ENCODE assay signal across 22 cellular contexts in genomic region chr19:48821633-48822032, GRCh38. TPM values are rescaled to one million over a fixed set of nuclear protein-coding genes. Genes with fewer than 3 reads are reported as not detected.
DNase-seq lines count a peak whose midpoint lies in the region; ATAC-seq, FAIRE-seq and TF ChIP-seq lines count a peak whose summit lies in the region.
"Had no signal": no experiment of that assay in that cellular context is flagged by ENCODE, and none has a peak within 500 bp of the region (broad histone marks: within the 10 kb centered on the region; RNA-seq: fewer than 3 reads in every experiment).

No MANE protein-coding gene starts in this region.

- TF ChIP-seq RAD21 in IMR-90 (IDR thresholded peaks at IDR 0.05; ENCODE audit: low read length) (no peak), K562 (CRISPR knock-in tag; conservative IDR thresholded peaks at IDR 0.05 in 1 of 2, IDR thresholded peaks at IDR 0.05 in 1 of 2) (no peak)

- H3K4me2 ChIP-seq in IMR-90 (ENCODE audit: low read depth, low read length) (no peak overlapping the region), K562 (ENCODE audit: insufficient read depth, low read length) (no peak overlapping the region), neuronal stem cell (ENCODE audit: insufficient read depth, low read length, poor library complexity, severe bottlenecking) (no peak overlapping the region)
- H3K4me2 ChIP-seq: BLaER1 had no signal

- no peak overlapping the region for H4K5ac ChIP-seq in IMR-90 (ENCODE audit: low read depth, low read length)

- no peak overlapping the region for H2AK5ac ChIP-seq in IMR-90 (ENCODE audit: low read depth, low read length)
- H2AK5ac ChIP-seq in neuronal stem cell (ENCODE audit: low read depth, low read length): no peak overlapping the region

- H3K4me3 ChIP-seq in IMR-90 (ENCODE audit: insufficient read depth, low read depth, low read length) (no peak overlapping the region), K562 (no peak overlapping the region), neuronal stem cell (ENCODE audit: low read length in 2 of 2) (peak overlapping the region in 1 of 2 donors; percentile 50)
- H3K4me3 ChIP-seq: BLaER1, GM23248 had no signal

- H2AFZ ChIP-seq in IMR-90 (replicated peaks; ENCODE audit: low read length, poor library complexity): no peak overlapping the region
- no peak overlapping the region for H2AFZ ChIP-seq in K562 (ENCODE audit: low read depth, low read length)
- H2AFZ ChIP-seq in neuronal stem cell (ENCODE audit: low read length): no peak overlapping the region
- H2AFZ ChIP-seq: GM23248 had no signal

- no peak overlapping the region for H3K9ac ChIP-seq in IMR-90 (ENCODE audit: low read depth, low read length)
- no peak overlapping the region for H3K9ac ChIP-seq in K562 (ENCODE audit: insufficient read depth in 1 of 2, low read depth in 2 of 2, low read length in 2 of 2)
- H3K9ac ChIP-seq in neuronal stem cell (ENCODE audit: low read depth, low read length, poor library complexity): peak overlapping the region; percentile 31
- H3K9ac ChIP-seq: BLaER1, GM23248 had no signal

- POLR2A ChIA-PET in IMR-90 (lab: Charles Lee; ENCODE audit: unreplicated experiment) (no interaction called here), K562 (lab: Yijun Ruan, JAX) (no interaction called here)

- H2BK5ac ChIP-seq in IMR-90 (ENCODE audit: low read depth, low read length, poor library complexity, severe bottlenecking): peak overlapping the region; percentile 54
- no peak overlapping the region for H2BK5ac ChIP-seq in neuronal stem cell (ENCODE audit: low read length)

- H3K14ac ChIP-seq in IMR-90 (replicated peaks; ENCODE audit: low read depth, low read length): no peak overlapping the region
- no peak overlapping the region for H3K14ac ChIP-seq in neuronal stem cell (ENCODE audit: low read length)

- H3K23ac ChIP-seq in IMR-90 (ENCODE audit: low read depth, low read length) (no peak overlapping the region), neuronal stem cell (ENCODE audit: low read depth, low read length, poor library complexity) (no peak overlapping the region)

- H3K4me1 ChIP-seq in IMR-90 (ENCODE audit: control insufficient read depth, insufficient read depth, low read length) (peaks cover 3% of the 10 kb centered on the region; the same call in 1 of the 2 replicates), K562 (replicated peaks in 1 of 2; ENCODE audit: control insufficient read depth in 2 of 2, insufficient read depth in 2 of 2, low read length in 2 of 2) (peaks cover 0 to 5% of the 10 kb centered on the region in 2 experiments; a peak in 3 of 5 replicates), neuronal stem cell (ENCODE audit: control insufficient read depth in 2 of 2, insufficient read depth in 1 of 2, low read depth in 1 of 2, low read length in 2 of 2) (no peaks in the 10 kb centered on the region)
- H3K4me1 ChIP-seq: Caco-2 had no signal

- H3K18ac ChIP-seq in IMR-90 (ENCODE audit: low read depth, low read length) (no peak overlapping the region), neuronal stem cell (ENCODE audit: low read length) (no peak overlapping the region)

- no peaks in the 10 kb centered on the region for H3K79me2 ChIP-seq in K562 (ENCODE audit: control insufficient read depth, insufficient read depth, low read length)

- H2BK15ac ChIP-seq in IMR-90 (ENCODE audit: low read depth, low read length) (no peak overlapping the region), neuronal stem cell (ENCODE audit: low read length) (no peak overlapping the region)

- dilution Hi-C loops in IMR-90 (cut with HindIII; ENCODE audit: low sequenced_read_pairs, unreplicated experiment): no loop called here

- no peaks in the 10 kb centered on the region for H3K79me1 ChIP-seq in IMR-90 (ENCODE audit: low read depth in 1 of 2, low read length in 2 of 2)
- H3K79me1 ChIP-seq in neuronal stem cell (ENCODE audit: low read depth, low read length): peaks cover 2% of the 10 kb centered on the region

- H2BK120ac ChIP-seq in IMR-90 (ENCODE audit: low read depth, low read length): no peak overlapping the region
- H2BK120ac ChIP-seq in neuronal stem cell (ENCODE audit: low read depth, low read length): no peak overlapping the region

- WGBS in IMR-90 (ENCODE audit: extremely low coverage in 2 of 2, insufficient read length in 1 of 2), 2 experiments: 76 to 100% methylated on average over 2 to 5 of the region's 5 CpGs
- WGBS in K562 (ENCODE audit: insufficient coverage, low coverage, missing lambda C conversion rate): 41% methylated on average over 5 of the region's 5 CpGs
- WGBS in neuronal stem cell (ENCODE audit: extremely low coverage in 2 of 2, insufficient read length in 2 of 2, insufficient replicate concordance in 1 of 2), 2 donors: 100% methylated on average over 3 to 5 of the region's 5 CpGs

- H2BK20ac ChIP-seq in IMR-90 (ENCODE audit: low read depth, low read length): no peak overlapping the region

- H3K27ac ChIP-seq in IMR-90 (ENCODE audit: insufficient read depth, low read length) (no peak overlapping the region), K562 (ENCODE audit: extremely low read depth, low read depth, low read length) (no peak overlapping the region), neuronal stem cell (replicated peaks; ENCODE audit: low read length) (no peak overlapping the region)
- H3K27ac ChIP-seq: BLaER1, C4-2B, GM23248 had no signal

- H2BK12ac ChIP-seq in neuronal stem cell (ENCODE audit: low read length): no peak overlapping the region

- no TSS peak for BruUV-seq in IMR-90 (replicated peaks; lab: Mats Ljungman, UMichigan)
- BruUV-seq in K562 (replicated peaks; lab: Mats Ljungman, UMichigan): no TSS peak

- no peak overlapping the region for H3K56ac ChIP-seq in IMR-90 (ENCODE audit: extremely low read depth, insufficient read depth, low read length)

- H3K27me3 ChIP-seq in IMR-90 (ENCODE audit: control insufficient read depth, insufficient read depth, low read length): no peaks in the 10 kb centered on the region
- H3K27me3 ChIP-seq in K562 (ENCODE audit: control insufficient read depth in 2 of 2, insufficient read depth in 2 of 2, low read length in 2 of 2): no peaks in the 10 kb centered on the region
- no peaks in the 10 kb centered on the region for H3K27me3 ChIP-seq in neuronal stem cell (ENCODE audit: control insufficient read depth in 3 of 3, insufficient read depth in 3 of 3, low read depth in 1 of 3, low read length in 3 of 3)
- H3K27me3 ChIP-seq: BLaER1 had no signal

- FAIRE-seq in GM12891 (lab: Jason Lieb, UNC): peak; percentile 85
- FAIRE-seq in K562 (lab: Jason Lieb, UNC): no peak
- FAIRE-seq: GM19239 had no signal

- TF ChIP-seq CTCF in IMR-90 (conservative IDR thresholded peaks at IDR 0.05; ENCODE audit: low read depth, low read length): no peak
- no peak for TF ChIP-seq CTCF in K562 (IDR thresholded peaks at IDR 0.05 in 2 of 3, conservative IDR thresholded peaks at IDR 0.05 in 1 of 3; ENCODE audit: insufficient read depth in 2 of 3, low read depth in 1 of 3, low read length in 3 of 3)

- H3K9me3 ChIP-seq in IMR-90 (ENCODE audit: control insufficient read depth, insufficient read depth, low read length) (no peaks in the 10 kb centered on the region), K562 (replicated peaks; ENCODE audit: control insufficient read depth, insufficient read depth, low read depth, low read length) (peaks cover 3% of the 10 kb centered on the region; the same call in 1 of the 2 replicates), neuronal stem cell (replicated peaks in 1 of 2; ENCODE audit: control insufficient read depth in 2 of 2, insufficient read depth in 1 of 2, low read depth in 1 of 2, low read length in 2 of 2) (peaks cover 0 to 5% of the 10 kb centered on the region in 2 donors)
- H3K9me3 ChIP-seq: Caco-2 had no signal

- no peak overlapping the region for H4K91ac ChIP-seq in IMR-90 (ENCODE audit: insufficient read depth, low read depth, low read length)
- no peak overlapping the region for H4K91ac ChIP-seq in neuronal stem cell (ENCODE audit: low read depth, low read length, poor library complexity)

- CTCF ChIA-PET in IMR-90 (lab: Yijun Ruan, JAX) (no interaction called here), K562 (lab: Yijun Ruan, JAX; ENCODE audit: low intra/inter-chr PET ratio) (no interaction called here)

- no peak overlapping the region for H4K8ac ChIP-seq in IMR-90 (ENCODE audit: low read depth in 2 of 2, low read length in 2 of 2)
- H4K8ac ChIP-seq in neuronal stem cell (ENCODE audit: low read depth, low read length): no peak overlapping the region

- no peak for DNase-seq in GM12891 (ENCODE audit: insufficient read length, low spot score)
- DNase-seq in IMR-90: no peak
- no peak for DNase-seq in K562 (ENCODE audit: extremely low read depth in 1 of 4, low spot score in 3 of 4)
- no peak for DNase-seq in neuronal stem cell (ENCODE audit: low spot score)
- DNase-seq in NCI-H2171 treated with DMSO at 0.1 percent for 48 hours (lab: John Stamatoyannopoulos, UW): no peak
- no peak for DNase-seq in inferior parietal cortex (ENCODE audit: extremely low spot score)
- DNase-seq: Caco-2; CD4-positive, CD25-positive, alpha-beta regulatory T cell; CD8-positive, alpha-beta T cell; DMS 273 treated with DMSO at 0.1 percent for 48 hours; DMS79; EL; GDM1; GM23248; H9; HFFc6 had no signal

- H3K36me3 ChIP-seq in IMR-90 (ENCODE audit: control insufficient read depth, insufficient read depth, low read length) (peaks cover 6% of the 10 kb centered on the region), K562 (ENCODE audit: control insufficient read depth, insufficient read depth, low read length) (no peaks in the 10 kb centered on the region), neuronal stem cell (replicated peaks in 1 of 2; ENCODE audit: control insufficient read depth in 2 of 2, insufficient read depth in 2 of 2, low read length in 2 of 2) (peaks cover 10 to 13% of the 10 kb centered on the region in 2 donors)

- no peak for TF ChIP-seq EP300 in K562 (IDR thresholded peaks at IDR 0.05; ENCODE audit: low read length)

- no peak for ATAC-seq in IMR-90 (ENCODE audit: low read depth)
- no peak for ATAC-seq in K562
- no peak for ATAC-seq in activated CD4-positive, CD25-positive, alpha-beta regulatory T cell treated with anti-CD3 and anti-CD28 coated beads, Interleukin-2, amount 50 U/mL, for 24 hours
- ATAC-seq: CD8-positive, alpha-beta T cell; HCT116 had no signal

- H3K9me1 ChIP-seq in IMR-90 (ENCODE audit: insufficient read depth, low read length) (no peaks in the 10 kb centered on the region), K562 (ENCODE audit: control insufficient read depth, insufficient read depth, low read length) (no peaks in the 10 kb centered on the region)

- no peak overlapping the region for H3K4ac ChIP-seq in IMR-90 (ENCODE audit: low read depth, low read length)
- H3K4ac ChIP-seq in neuronal stem cell (ENCODE audit: low read length): no peak overlapping the region

- TF ChIP-seq POLR2A in GM12891 (IDR thresholded peaks at IDR 0.05; ENCODE audit: low read depth, low read length) (no peak), IMR-90 (IDR thresholded peaks at IDR 0.05; ENCODE audit: low read depth, low read length) (no peak), K562 (conservative IDR thresholded peaks at IDR 0.05) (no peak)

- no peak overlapping the region for H2AK9ac ChIP-seq in IMR-90 (replicated peaks; ENCODE audit: low read depth, low read length, poor library complexity)

- H4K20me1 ChIP-seq in IMR-90 (ENCODE audit: insufficient read depth, low read length) (no peaks in the 10 kb centered on the region), K562 (replicated peaks; ENCODE audit: control insufficient read depth, insufficient read depth, low read length) (no peaks in the 10 kb centered on the region)
- H4K20me1 ChIP-seq: BLaER1 had no signal

- in situ Hi-C loops in IMR-90 (cut with MboI; ENCODE audit: low sequenced_read_pairs) (no loop called here), K562 (cut with MboI) (no loop called here)

- intact Hi-C loops in IMR-90 (cut with micrococcal nuclease): no loop called here
- intact Hi-C loops in K562 (cut with micrococcal nuclease): no loop called here

RNA-seq across cellular contexts. Expression of gene BCAT2, which starts 10.8 kb away (rescaled TPM):
- 53.9 TPM for polyA plus RNA-seq in GM12891 (2012; ENCODE audit: low read depth, missing spikeins)
- total RNA-seq in IMR-90 (2012; rRNA removed) (20.1 and 21.7 TPM in 2 replicates), K562 (2014; rRNA removed) (57.8 and 69.7 TPM in 2 replicates), K562 (2014; rRNA removed; fragmentation: Illumina TruSeq; extraction: Trizol) (12.4 and 18.9 TPM in 2 replicates), K562 (2015; rRNA removed; fragmentation: Illumina TruSeq; extraction: Trizol) (31.4 and 32.6 TPM in 2 replicates), K562 (2021) (79.6 and 84.8 TPM in 2 replicates)
- polyA plus RNA-seq in IMR-90 (2012; rRNA removed) (42.2 and 45.3 TPM in 2 replicates), K562 (2011; rRNA removed) (29.7 and 54.4 TPM in 2 replicates), K562 (2014; fragmentation: Illumina TruSeq; extraction: Trizol) (53.9 and 68.4 TPM in 2 replicates), K562 (2014; fragmentation: Nextera tagmentation; extraction: Ambion mirVana) (10 to 100 TPM in 1 of 2 experiments, 1 to 10 TPM in 1; 3.4 to 17.0 TPM), K562 (2014; rRNA removed) (61.3 and 70.5 TPM in 2 replicates)
- polyA plus RNA-seq in IMR-90 (2012; cell fraction: cytosol; rRNA removed): 28.9 and 55.2 TPM in 2 replicates
- polyA plus RNA-seq in IMR-90 (2012; cell fraction: nucleus; rRNA removed; ENCODE audit: low replicate concordance): 35.9 and 75.7 TPM in 2 replicates
- total RNA-seq in K562 (2011; cell fraction: chromatin; rRNA removed; ENCODE audit: low replicate concordance): 51.3 and 119 TPM in 2 replicates
- total RNA-seq in K562 (2011; cell fraction: nucleolus; rRNA removed): 57.0 and 58.4 TPM in 2 replicates
- 47.7 and 57.1 TPM in 2 replicates for total RNA-seq in K562 (2011; cell fraction: nucleoplasm; rRNA removed)
- polyA plus RNA-seq in K562 (2011; cell fraction: cytosol; rRNA removed): 62.1 and 122 TPM in 2 replicates
- 58.1 and 87.7 TPM in 2 replicates for polyA plus RNA-seq in K562 (2011; cell fraction: nucleus; rRNA removed)
- 50.4 and 57.4 TPM in 2 replicates for polyA plus RNA-seq in K562 (2012)
- 19.9 and 22.6 TPM in 2 replicates for polyA minus RNA-seq in K562 (2011; rRNA and poly(A)+ RNA removed)
- 31.7 and 42.9 TPM in 2 replicates for polyA minus RNA-seq in K562 (2011; cell fraction: cytosol; rRNA and poly(A)+ RNA removed)
- polyA minus RNA-seq in K562 (2011; cell fraction: nucleus; rRNA and poly(A)+ RNA removed): 13.1 and 17.9 TPM in 2 replicates
- 49.0 TPM for polyA plus RNA-seq in neuronal stem cell (2013, experiment 1 of 2)
- polyA plus RNA-seq in neuronal stem cell (2013, experiment 2 of 2): 48.6 TPM

RNA-seq across cellular contexts. Expression of gene HSD17B14, which starts 14.7 kb away (rescaled TPM):
- polyA plus RNA-seq in GM12891 (2012; ENCODE audit: low read depth, missing spikeins): 8.2 TPM
- 0.54 and 0.56 TPM in 2 replicates for total RNA-seq in IMR-90 (2012; rRNA removed)
- polyA plus RNA-seq in IMR-90 (2012; rRNA removed): 4.5 and 5.6 TPM in 2 replicates
- polyA plus RNA-seq in IMR-90 (2012; cell fraction: cytosol; rRNA removed): 7.9 TPM in 2 replicates
- 14.0 and 14.9 TPM in 2 replicates for polyA plus RNA-seq in IMR-90 (2012; cell fraction: nucleus; rRNA removed; ENCODE audit: low replicate concordance)
- 0.70 and 1.7 TPM in 2 replicates for total RNA-seq in K562 (2011; cell fraction: chromatin; rRNA removed; ENCODE audit: low replicate concordance)
- 0.50 and 1.1 TPM in 2 replicates for total RNA-seq in K562 (2011; cell fraction: nucleolus; rRNA removed)
- total RNA-seq in K562 (2011; cell fraction: nucleoplasm; rRNA removed): 0.53 and 0.88 TPM in 2 replicates
- total RNA-seq in K562 (2014; rRNA removed): 0.20 TPM in 1 of 2 replicates, not detected in the other
- not detected in 2 replicates for total RNA-seq in K562 (2014; rRNA removed; fragmentation: Illumina TruSeq; extraction: Trizol)
- not detected in 2 replicates for total RNA-seq in K562 (2015; rRNA removed; fragmentation: Illumina TruSeq; extraction: Trizol)
- 0.16 TPM in 1 of 2 replicates, not detected in the other for total RNA-seq in K562 (2021)
- 0.20 TPM in 1 of 2 replicates, not detected in the other for polyA plus RNA-seq in K562 (2011; rRNA removed)
- 0.19 and 0.22 TPM in 2 replicates for polyA plus RNA-seq in K562 (2011; cell fraction: cytosol; rRNA removed)
- polyA plus RNA-seq in K562 (2011; cell fraction: nucleus; rRNA removed): 0.60 and 1.2 TPM in 2 replicates
- 0.21 and 1.0 TPM in 2 replicates for polyA plus RNA-seq in K562 (2012)
- polyA plus RNA-seq in K562 (2014; fragmentation: Illumina TruSeq; extraction: Trizol): not detected in 2 replicates
- not detected for polyA plus RNA-seq in K562 (2014; fragmentation: Nextera tagmentation; extraction: Ambion mirVana)
- not detected in 2 replicates for polyA plus RNA-seq in K562 (2014; rRNA removed)
- polyA minus RNA-seq in K562 (2011; rRNA and poly(A)+ RNA removed): not detected in 2 replicates
- polyA minus RNA-seq in K562 (2011; cell fraction: cytosol; rRNA and poly(A)+ RNA removed): not detected in 2 replicates
- not detected in 2 replicates for polyA minus RNA-seq in K562 (2011; cell fraction: nucleus; rRNA and poly(A)+ RNA removed)
- polyA plus RNA-seq in neuronal stem cell (2013, experiment 1 of 2): 24.4 TPM
- polyA plus RNA-seq in neuronal stem cell (2013, experiment 2 of 2): 24.3 TPM
- total RNA-seq: H4 had no signal

RNA-seq across cellular contexts. Expression of gene PLEKHA4, which starts 46.8 kb away (rescaled TPM):
- 9.8 TPM for polyA plus RNA-seq in GM12891 (2012; ENCODE audit: low read depth, missing spikeins)
- total RNA-seq in IMR-90 (2012; rRNA removed) (4.2 and 4.5 TPM in 2 replicates), K562 (2014; rRNA removed) (17.0 and 20.1 TPM in 2 replicates), K562 (2014; rRNA removed; fragmentation: Illumina TruSeq; extraction: Trizol) (3.3 and 4.4 TPM in 2 replicates), K562 (2015; rRNA removed; fragmentation: Illumina TruSeq; extraction: Trizol) (5.2 and 5.6 TPM in 2 replicates), K562 (2021) (27.2 and 30.8 TPM in 2 replicates)
- polyA plus RNA-seq in IMR-90 (2012; rRNA removed) (14.4 and 17.2 TPM in 2 replicates), K562 (2011; rRNA removed) (13.4 and 25.1 TPM in 2 replicates), K562 (2014; fragmentation: Illumina TruSeq; extraction: Trizol) (11.4 and 18.4 TPM in 2 replicates), K562 (2014; fragmentation: Nextera tagmentation; extraction: Ambion mirVana) (under 1 TPM; 0.07 to 0.31 TPM), K562 (2014; rRNA removed) (22.0 and 23.5 TPM in 2 replicates)
- polyA plus RNA-seq in IMR-90 (2012; cell fraction: cytosol; rRNA removed): 17.5 and 22.0 TPM in 2 replicates
- 28.8 and 60.3 TPM in 2 replicates for polyA plus RNA-seq in IMR-90 (2012; cell fraction: nucleus; rRNA removed; ENCODE audit: low replicate concordance)
- total RNA-seq in K562 (2011; cell fraction: chromatin; rRNA removed; ENCODE audit: low replicate concordance): 22.1 and 56.7 TPM in 2 replicates
- total RNA-seq in K562 (2011; cell fraction: nucleolus; rRNA removed): 27.5 and 39.4 TPM in 2 replicates
- 22.7 and 27.9 TPM in 2 replicates for total RNA-seq in K562 (2011; cell fraction: nucleoplasm; rRNA removed)
- 20.5 and 26.0 TPM in 2 replicates for polyA plus RNA-seq in K562 (2011; cell fraction: cytosol; rRNA removed)
- 33.6 and 37.4 TPM in 2 replicates for polyA plus RNA-seq in K562 (2011; cell fraction: nucleus; rRNA removed)
- polyA plus RNA-seq in K562 (2012): 17.0 and 29.2 TPM in 2 replicates
- polyA minus RNA-seq in K562 (2011; rRNA and poly(A)+ RNA removed): 2.8 and 3.5 TPM in 2 replicates
- polyA minus RNA-seq in K562 (2011; cell fraction: cytosol; rRNA and poly(A)+ RNA removed): 10.6 and 15.0 TPM in 2 replicates
- 8.1 and 13.7 TPM in 2 replicates for polyA minus RNA-seq in K562 (2011; cell fraction: nucleus; rRNA and poly(A)+ RNA removed)
- 19.9 TPM for polyA plus RNA-seq in neuronal stem cell (2013, experiment 1 of 2)
- 19.6 TPM for polyA plus RNA-seq in neuronal stem cell (2013, experiment 2 of 2)

RNA-seq across cellular contexts. Expression of gene PPP1R15A, which starts 50.6 kb away (rescaled TPM):
- polyA plus RNA-seq in GM12891 (2012; ENCODE audit: low read depth, missing spikeins): 72.6 TPM
- 26.7 and 39.4 TPM in 2 replicates for total RNA-seq in IMR-90 (2012; rRNA removed)
- polyA plus RNA-seq in IMR-90 (2012; rRNA removed): 87.7 and 104 TPM in 2 replicates
- polyA plus RNA-seq in IMR-90 (2012; cell fraction: cytosol; rRNA removed): 79.7 and 87.7 TPM in 2 replicates
- 144 and 158 TPM in 2 replicates for polyA plus RNA-seq in IMR-90 (2012; cell fraction: nucleus; rRNA removed; ENCODE audit: low replicate concordance)
- total RNA-seq in K562 (2011; cell fraction: chromatin; rRNA removed; ENCODE audit: low replicate concordance): 91.7 and 166 TPM in 2 replicates
- total RNA-seq in K562 (2011; cell fraction: nucleolus; rRNA removed): 117 and 129 TPM in 2 replicates
- total RNA-seq in K562 (2011; cell fraction: nucleoplasm; rRNA removed): 102 and 128 TPM in 2 replicates
- total RNA-seq in K562 (2014; rRNA removed): 59.1 and 87.0 TPM in 2 replicates
- 37.8 and 44.0 TPM in 2 replicates for total RNA-seq in K562 (2014; rRNA removed; fragmentation: Illumina TruSeq; extraction: Trizol)
- 34.8 and 35.5 TPM in 2 replicates for total RNA-seq in K562 (2015; rRNA removed; fragmentation: Illumina TruSeq; extraction: Trizol)
- 64.8 and 67.4 TPM in 2 replicates for total RNA-seq in K562 (2021)
- polyA plus RNA-seq in K562 (2011; rRNA removed): 38.1 and 60.9 TPM in 2 replicates
- 32.7 and 34.1 TPM in 2 replicates for polyA plus RNA-seq in K562 (2011; cell fraction: cytosol; rRNA removed)
- polyA plus RNA-seq in K562 (2011; cell fraction: nucleus; rRNA removed): 82.3 and 88.1 TPM in 2 replicates
- 62.3 and 136 TPM in 2 replicates for polyA plus RNA-seq in K562 (2012)
- 67.6 and 73.7 TPM in 2 replicates for polyA plus RNA-seq in K562 (2014; fragmentation: Illumina TruSeq; extraction: Trizol)
- polyA plus RNA-seq in K562 (2014; fragmentation: Nextera tagmentation; extraction: Ambion mirVana): 1 to 10 TPM in 1 of 2 experiments, under 1 TPM in 1; 0.42 to 1.3 TPM
- 55.7 and 77.6 TPM in 2 replicates for polyA plus RNA-seq in K562 (2014; rRNA removed)
- polyA minus RNA-seq in K562 (2011; rRNA and poly(A)+ RNA removed): 26.6 and 38.8 TPM in 2 replicates
- 24.1 and 29.0 TPM in 2 replicates for polyA minus RNA-seq in K562 (2011; cell fraction: cytosol; rRNA and poly(A)+ RNA removed)
- polyA minus RNA-seq in K562 (2011; cell fraction: nucleus; rRNA and poly(A)+ RNA removed): 33.5 and 61.9 TPM in 2 replicates
- polyA plus RNA-seq in neuronal stem cell (2013, experiment 1 of 2): 21.2 TPM
- polyA plus RNA-seq in neuronal stem cell (2013, experiment 2 of 2): 21.1 TPM
